In genomic region chr1:31453384-31454079, GRCh38 we compare ENCODE assay signal across 37 cellular contexts. TPM values are rescaled to one million over a fixed set of nuclear protein-coding genes. Genes with fewer than 3 reads are reported as not detected.
"Had no signal": no experiment of that assay in that cellular context is flagged by ENCODE, and none has a peak within 500 bp of the region (broad histone marks: within the 10 kb centered on the region; RNA-seq: fewer than 3 reads in every experiment).

No MANE protein-coding gene starts in this region.

- H3K4me2 ChIP-seq: SK-N-SH had no signal

- H3K36me3 ChIP-seq: MG63, SJSA1 had no signal

- H3K9ac ChIP-seq: SK-N-SH had no signal

- H3K4me3 Mint-ChIP-seq: activated CD4-positive, alpha-beta memory T cell treated with anti-CD3 and anti-CD28 coated beads for 36 hours; activated CD4-positive, alpha-beta T cell treated with anti-CD3 and anti-CD28 coated beads for 36 hours; activated naive CD4-positive, alpha-beta T cell treated with anti-CD3 and anti-CD28 coated beads for 36 hours; activated naive CD8-positive, alpha-beta T cell; activated naive CD8-positive, alpha-beta T cell treated with anti-CD3 and anti-CD28 coated beads, Interleukin-2, amount 50 U/mL, for 24 hours; activated T-cell treated with anti-CD3 and anti-CD28 coated beads, Interleukin-2, amount 50 U/mL, for 4 hours; activated T-helper 1 cell treated with anti-CD3 and anti-CD28 coated beads, Interleukin-12 subunit alpha, Interleukin-12 subunit beta, Interleukin-2, Interleukin-4 antibody, amounts not matched to agents 30 ng/mL and 10 ng/mL and 1 ng/mL, durations not matched to agents 14 hours and 24 hours and 36 hours; brain; T-helper 1 cell treated with Interleukin-12 subunit alpha and Interleukin-12 subunit beta and Interleukin-4 antibody, amounts not matched to agents 30 μg/mL and 1 μg/mL, for 36 hours; T-helper 2 cell treated with Interferon-gamma antibody and Interleukin-4, amounts not matched to agents 5 μg/mL and 100 μg/mL, for 36 hours had no signal

- H3K4me3 ChIP-seq: MG63, SJSA1 had no signal

- H3K27ac ChIP-seq: SJSA1 had no signal

- FAIRE-seq: bronchial epithelial cell, TTC549 had no signal

- DNase-seq: activated CD4-positive, alpha-beta memory T cell treated with anti-CD3 and anti-CD28 coated beads for 36 hours; activated CD4-positive, alpha-beta T cell treated with anti-CD3 and anti-CD28 coated beads for 36 hours; activated CD4-positive, alpha-beta T cell treated with anti-CD3 and anti-CD28 coated beads, Interleukin-2, amount 50 U/mL, for 1 hour; activated CD8-positive, alpha-beta memory T cell treated with anti-CD3 and anti-CD28 coated beads, Interleukin-2, amount 50 U/mL, for 4 hours; activated gamma-delta T cell treated with Interleukin-2 at 50 U/mL for 16 hours; activated naive CD4-positive, alpha-beta T cell treated with anti-CD3 and anti-CD28 coated beads for 36 hours; activated naive CD8-positive, alpha-beta T cell treated with anti-CD3 and anti-CD28 coated beads, Interleukin-2, amount 50 U/mL, for 24 hours; activated T-cell treated with anti-CD3 and anti-CD28 coated beads for 4 hours; activated T-cell treated with anti-CD3 and anti-CD28 coated beads, Interleukin-2, amount 50 U/mL, for 4 hours; anterior cingulate cortex; caudate nucleus; cerebellar nuclear complex; Kasumi-1; MG63; NCI-H1048; NCI-H1105 treated with DMSO at 0.1 percent for 48 hours; NCI-H1436; NCI-H1694; NCI-H1930; NCI-H2081 treated with DMSO at 0.1 percent for 48 hours; NCI-H226; NCI-H446 treated with DMSO at 0.1 percent for 48 hours; NCI-H524; NCI-H69; NCI-H82; SHP77 treated with DMSO at 0.1 percent for 48 hours; SK-N-SH had no signal

- H3K27ac Mint-ChIP-seq: activated CD4-positive, alpha-beta memory T cell treated with anti-CD3 and anti-CD28 coated beads for 36 hours; activated CD4-positive, alpha-beta T cell treated with anti-CD3 and anti-CD28 coated beads for 36 hours; activated naive CD4-positive, alpha-beta T cell treated with anti-CD3 and anti-CD28 coated beads for 36 hours; activated naive CD8-positive, alpha-beta T cell; activated naive CD8-positive, alpha-beta T cell treated with anti-CD3 and anti-CD28 coated beads, Interleukin-2, amount 50 U/mL, for 24 hours; activated T-helper 1 cell treated with anti-CD3 and anti-CD28 coated beads, Interleukin-12 subunit alpha, Interleukin-12 subunit beta, Interleukin-2, Interleukin-4 antibody, amounts not matched to agents 30 ng/mL and 10 ng/mL and 1 ng/mL, durations not matched to agents 14 hours and 24 hours and 36 hours; brain; T-helper 1 cell treated with Interleukin-12 subunit alpha and Interleukin-12 subunit beta and Interleukin-4 antibody, amounts not matched to agents 30 μg/mL and 1 μg/mL, for 36 hours; T-helper 2 cell treated with Interferon-gamma antibody and Interleukin-4, amounts not matched to agents 5 μg/mL and 100 μg/mL, for 36 hours had no signal

- ATAC-seq: activated CD4-positive, alpha-beta T cell treated with anti-CD3 and anti-CD28 coated beads for 36 hours; activated CD4-positive, CD25-positive, alpha-beta regulatory T cell treated with anti-CD3 and anti-CD28 coated beads, Interleukin-2, amount 50 U/mL, for 24 hours; activated naive CD8-positive, alpha-beta T cell treated with anti-CD3 and anti-CD28 coated beads, Interleukin-2, amount 50 U/mL, for 24 hours; activated T-cell treated with anti-CD3 and anti-CD28 coated beads, Interleukin-2, amount 50 U/mL, for 4 hours; Panc1 had no signal

- H3K4me1 Mint-ChIP-seq: activated CD4-positive, alpha-beta T cell treated with anti-CD3 and anti-CD28 coated beads for 36 hours; activated naive CD8-positive, alpha-beta T cell treated with anti-CD3 and anti-CD28 coated beads, Interleukin-2, amount 50 U/mL, for 24 hours had no signal

- H3K36me3 Mint-ChIP-seq: brain had no signal

- H3K4me1 ChIP-seq: SJSA1 had no signal

- H3K27me3 ChIP-seq: MG63, SJSA1 had no signal

RNA-seq across cellular contexts. Expression of gene SERINC2, which starts 40.5 kb away (rescaled TPM):
- total RNA-seq: activated T-helper 1 cell treated with anti-CD3 and anti-CD28 coated beads, Interleukin-12 subunit alpha, Interleukin-12 subunit beta, Interleukin-2, Interleukin-4 antibody, amounts not matched to agents 30 ng/mL and 10 ng/mL and 1 ng/mL, durations not matched to agents 14 hours and 24 hours and 36 hours had no signal
